In genomic region chr7:54769203-54769602, GRCh38 we compare ENCODE assay signal across 1 cellular context.
TF ChIP-seq lines count a peak whose summit lies in the region.

No MANE protein-coding gene starts in this region.

TF ChIP-seq in GM23338, 12 proteins besides CTCF, POLR2A, EP300 and RAD21 (continued from another document):
- TF ChIP-seq ZNF462 (CRISPR knock-in tag; IDR thresholded peaks at IDR 0.05) = no peak
- TF ChIP-seq REST (IDR thresholded peaks at IDR 0.05; ENCODE audit: unreplicated experiment) = no peak
- no peak for TF ChIP-seq ETS1 (IDR thresholded peaks at IDR 0.05)
